ENCODE assay signal across 8 cellular contexts in genomic region chr11:35662649-35663407, GRCh38. TPM values are rescaled to one million over a fixed set of nuclear protein-coding genes. Genes with fewer than 3 reads are reported as not detected.
DNase-seq lines count a peak whose midpoint lies in the region; ATAC-seq and TF ChIP-seq lines count a peak whose summit lies in the region.

TRIM44 (plus strand) TSS chr11:35662775; CDS start chr11:35663112, 337 bp downstream.

- DNase-seq in DMS153 treated with DMSO at 0.1 percent for 48 hours (lab: John Stamatoyannopoulos, UW; ENCODE audit: unreplicated experiment) (peak; percentile 71), HuH-7.5 (ENCODE audit: low spot score) (peak; percentile 45), RPMI8226 (peak; percentile 78), fibroblast of pulmonary artery (ENCODE audit: low read depth) (peak; percentile 85)
- peak; percentile 77 for DNase-seq in activated T-helper 2 cell treated with anti-CD3 and anti-CD28 coated beads, Interferon-gamma antibody, Interleukin-2, Interleukin-4, amounts not matched to agents 10 μg/mL and 5 μg/mL and 100 μg/mL, durations not matched to agents 14 hours and 24 hours and 36 hours (ENCODE audit: low spot score)

- peak; percentile 94 for ATAC-seq in GM21526 (IDR thresholded peaks at IDR 0.05; ENCODE audit: low FRiP score, unreplicated experiment)

- peak within 1 kb of the TSS; percentile 63 for H3K4me3 ChIP-seq in fibroblast of pulmonary artery (replicated peaks; ENCODE audit: low read depth, low read length)

- H3K27me3 Mint-ChIP-seq in activated T-helper 2 cell treated with anti-CD3 and anti-CD28 coated beads, Interferon-gamma antibody, Interleukin-2, Interleukin-4, amounts not matched to agents 10 μg/mL and 5 μg/mL and 100 μg/mL, durations not matched to agents 14 hours and 24 hours and 36 hours (ENCODE audit: low read depth) = peaks cover 14% of the 10 kb centered on the region
- no peaks in the 10 kb centered on the region for H3K27me3 Mint-ChIP-seq in nephron (ENCODE audit: low read depth)
- peaks cover 6% of the 10 kb centered on the region for H3K27me3 Mint-ChIP-seq in stimulated activated naive CD8-positive, alpha-beta T cell treated with anti-CD3 and anti-CD28 coated beads, Interleukin-15, Interleukin-2, amounts not matched to agents 100 ng/mL and 50 ng/mL, for 24 hours

- H3K4me1 Mint-ChIP-seq in activated T-helper 2 cell treated with anti-CD3 and anti-CD28 coated beads, Interferon-gamma antibody, Interleukin-2, Interleukin-4, amounts not matched to agents 10 μg/mL and 5 μg/mL and 100 μg/mL, durations not matched to agents 14 hours and 24 hours and 36 hours (ENCODE audit: low read depth) = peaks cover 25% of the 10 kb centered on the region
- H3K4me1 Mint-ChIP-seq in nephron = peaks cover 40% of the 10 kb centered on the region
- H3K4me1 Mint-ChIP-seq in stimulated activated naive CD8-positive, alpha-beta T cell treated with anti-CD3 and anti-CD28 coated beads, Interleukin-15, Interleukin-2, amounts not matched to agents 100 ng/mL and 50 ng/mL, for 24 hours (ENCODE audit: low read depth) = peaks cover 46% of the 10 kb centered on the region

- intact Hi-C loops in activated T-helper 2 cell treated with anti-CD3 and anti-CD28 coated beads, Interferon-gamma antibody, Interleukin-2, Interleukin-4, amounts not matched to agents 10 μg/mL and 5 μg/mL and 100 μg/mL, durations not matched to agents 14 hours and 24 hours and 36 hours (cut with micrococcal nuclease) = no loop called here

- TF ChIP-seq CTCF in fibroblast of pulmonary artery (IDR thresholded peaks at IDR 0.05; ENCODE audit: low read length, missing control alignments) = no peak
- no peak for TF ChIP-seq CTCF in nephron (IDR thresholded peaks at IDR 0.05; ENCODE audit: unreplicated experiment in 3 of 3)

- peak within 1 kb of the TSS; percentile 86 for H3K4me3 Mint-ChIP-seq in activated T-helper 2 cell treated with anti-CD3 and anti-CD28 coated beads, Interferon-gamma antibody, Interleukin-2, Interleukin-4, amounts not matched to agents 10 μg/mL and 5 μg/mL and 100 μg/mL, durations not matched to agents 14 hours and 24 hours and 36 hours (ENCODE audit: low read depth)
- peak within 1 kb of the TSS; percentile 91 to 93 (median 93) for H3K4me3 Mint-ChIP-seq in nephron
- H3K4me3 Mint-ChIP-seq in stimulated activated naive CD8-positive, alpha-beta T cell treated with anti-CD3 and anti-CD28 coated beads, Interleukin-15, Interleukin-2, amounts not matched to agents 100 ng/mL and 50 ng/mL, for 24 hours = peak within 1 kb of the TSS; percentile 91

- H3K27ac Mint-ChIP-seq in activated T-helper 2 cell treated with anti-CD3 and anti-CD28 coated beads, Interferon-gamma antibody, Interleukin-2, Interleukin-4, amounts not matched to agents 10 μg/mL and 5 μg/mL and 100 μg/mL, durations not matched to agents 14 hours and 24 hours and 36 hours = peak within 1 kb of the TSS; percentile 85
- peak within 1 kb of the TSS; percentile 96 to 98 (median 97) for H3K27ac Mint-ChIP-seq in nephron
- peak within 1 kb of the TSS; percentile 95 for H3K27ac Mint-ChIP-seq in stimulated activated naive CD8-positive, alpha-beta T cell treated with anti-CD3 and anti-CD28 coated beads, Interleukin-15, Interleukin-2, amounts not matched to agents 100 ng/mL and 50 ng/mL, for 24 hours

- H3K9me3 Mint-ChIP-seq in activated T-helper 2 cell treated with anti-CD3 and anti-CD28 coated beads, Interferon-gamma antibody, Interleukin-2, Interleukin-4, amounts not matched to agents 10 μg/mL and 5 μg/mL and 100 μg/mL, durations not matched to agents 14 hours and 24 hours and 36 hours = peaks cover 42% of the 10 kb centered on the region
- H3K9me3 Mint-ChIP-seq in nephron = peaks cover 38% of the 10 kb centered on the region
- H3K9me3 Mint-ChIP-seq in stimulated activated naive CD8-positive, alpha-beta T cell treated with anti-CD3 and anti-CD28 coated beads, Interleukin-15, Interleukin-2, amounts not matched to agents 100 ng/mL and 50 ng/mL, for 24 hours = peaks cover 26% of the 10 kb centered on the region

- peaks cover 42% of the 10 kb centered on the region for H3K36me3 Mint-ChIP-seq in activated T-helper 2 cell treated with anti-CD3 and anti-CD28 coated beads, Interferon-gamma antibody, Interleukin-2, Interleukin-4, amounts not matched to agents 10 μg/mL and 5 μg/mL and 100 μg/mL, durations not matched to agents 14 hours and 24 hours and 36 hours (ENCODE audit: low read depth)
- H3K36me3 Mint-ChIP-seq in nephron (ENCODE audit: low read depth) = peaks cover 45% of the 10 kb centered on the region
- peaks cover 40% of the 10 kb centered on the region for H3K36me3 Mint-ChIP-seq in stimulated activated naive CD8-positive, alpha-beta T cell treated with anti-CD3 and anti-CD28 coated beads, Interleukin-15, Interleukin-2, amounts not matched to agents 100 ng/mL and 50 ng/mL, for 24 hours (ENCODE audit: low read depth)

RNA-seq across cellular contexts. Expression of gene TRIM44, which starts in this region (rescaled TPM):
- 21.7 and 22.8 TPM in 2 replicates for total RNA-seq in activated T-helper 2 cell treated with anti-CD3 and anti-CD28 coated beads, Interferon-gamma antibody, Interleukin-2, Interleukin-4, amounts not matched to agents 10 μg/mL and 5 μg/mL and 100 μg/mL, durations not matched to agents 14 hours and 24 hours and 36 hours

Comparison
In these comparisons a context has a peak if more than half of its experiments do, and no peak if none do; other contexts are left out.
1. Peak in every context shown above with its lines: DNase-seq, ATAC-seq and H3K4me3 ChIP-seq.